12 cellular contexts compared by ENCODE assay signal in genomic region chr1:61140778-61141177, GRCh38. TPM values are rescaled to one million over a fixed set of nuclear protein-coding genes. Genes with fewer than 3 reads are reported as not detected.
DNase-seq lines count a peak whose midpoint lies in the region; ATAC-seq and TF ChIP-seq lines count a peak whose summit lies in the region.
"Had no signal": no experiment of that assay in that cellular context is flagged by ENCODE, and none has a peak within 500 bp of the region (broad histone marks: within the 10 kb centered on the region; RNA-seq: fewer than 3 reads in every experiment).

No MANE protein-coding gene starts in this region.

- peak overlapping the region in 2 of 5 experiments; percentile 10 to 35 for H3K4me3 Mint-ChIP-seq in brain
- H3K4me3 Mint-ChIP-seq: neural crest cell had no signal

- intact Hi-C loops in left ventricle myocardium superior (cut with micrococcal nuclease), result no loop called here
- intact Hi-C loops in heart left ventricle (cut with DNase I), result loop anchor here in 1 of 10 donors (5.0 kb wide), 1 partner anchor 37 kb away; no protein-coding TSS in a partner anchor

- H3K4me1 ChIP-seq in heart left ventricle, result peaks cover 0 to 68% (median 51%) of the 10 kb centered on the region in 12 donors

- peak overlapping the region in 4 of 5 experiments; percentile 65 to 89 (median 76) for H3K27ac Mint-ChIP-seq in brain

- 67 to 88% (median 77%) methylated on average over 3 of the region's 3 CpGs for WGBS in heart left ventricle, 4 donors

- H3K27me3 Mint-ChIP-seq in brain, result no peaks in the 10 kb centered on the region

- H3K4me3 ChIP-seq in heart left ventricle, result no peak overlapping the region
- H3K4me3 ChIP-seq: body of pancreas had no signal

- DNase-seq in left ventricle myocardium superior, result no peak
- no peak for DNase-seq in heart left ventricle
- peak; percentile 22 for DNase-seq in myocyte (ENCODE audit: low read depth)
- no peak for DNase-seq in cortex of kidney (lab: John Stamatoyannopoulos, UW)
- no peak for DNase-seq in GF-D8 (lab: John Stamatoyannopoulos, UW)
- no peak for DNase-seq in pons (ENCODE audit: low spot score)
- DNase-seq: body of pancreas; NCI-H187; stimulated activated CD4-positive, alpha-beta T cell treated with anti-CD3 and anti-CD28 coated beads, Interleukin-4, amount 100 ng/mL, for 4 hours had no signal

- TF ChIP-seq CTCF in heart left ventricle (IDR thresholded peaks at IDR 0.05), result no peak
- TF ChIP-seq CTCF in brain (conservative IDR thresholded peaks at IDR 0.05), result no peak

- no peaks in the 10 kb centered on the region for H3K9me3 Mint-ChIP-seq in brain
- H3K9me3 Mint-ChIP-seq: neural crest cell had no signal

- H3K4me1 Mint-ChIP-seq in brain, result peaks cover 76% of the 10 kb centered on the region
- H3K4me1 Mint-ChIP-seq: neural crest cell had no signal

- TF ChIP-seq POLR2A in heart left ventricle (IDR thresholded peaks at IDR 0.05), result no peak

- peaks cover 7% of the 10 kb centered on the region for H3K36me3 Mint-ChIP-seq in brain

- no peaks in the 10 kb centered on the region for H3K27me3 ChIP-seq in heart left ventricle
- H3K27me3 ChIP-seq: body of pancreas had no signal

- H3K27ac ChIP-seq in heart left ventricle, result peak overlapping the region in 4 of 12 donors; percentile 0 to 54 (median 26)

- ATAC-seq in left ventricle myocardium superior, result peak; percentile 19
- no peak for ATAC-seq in heart left ventricle
- no peak for ATAC-seq in GM19455 (IDR thresholded peaks at IDR 0.05; ENCODE audit: unreplicated experiment)
- ATAC-seq: body of pancreas had no signal

- no peaks in the 10 kb centered on the region for H3K9me3 ChIP-seq in heart left ventricle
- H3K9me3 ChIP-seq: body of pancreas had no signal

- no peaks in the 10 kb centered on the region for H3K36me3 ChIP-seq in heart left ventricle

RNA-seq across cellular contexts. Expression of gene NFIA, which starts 58.4 kb away (rescaled TPM):
- 102 TPM for total RNA-seq in left ventricle myocardium superior
- total RNA-seq in heart left ventricle, result 100 to 1,000 TPM in 2 of 9 donors, 10 to 100 TPM in 7; 76.6 to 121 (median 98.5) TPM
- 10 to 100 TPM; 12.7 to 24.3 TPM for polyA plus RNA-seq in heart left ventricle
- polyA plus RNA-seq in brain (ENCODE audit: insufficient read depth, low read depth, low replicate concordance), result 4.1 TPM
- 2.0 and 2.1 TPM in 2 replicates for total RNA-seq in myocyte
- polyA plus RNA-seq in myocyte (2012), result 1.1 TPM

Comparison
In these comparisons a context has a peak if more than half of its experiments do, and no peak if none do; other contexts are left out.
1. RNA of gene NFIA, which starts 58.4 kb away (total RNA-seq): 102 TPM in left ventricle myocardium superior (single experiment) and 76.6 to 121 TPM in heart left ventricle; 2.0 to 2.1 TPM in myocyte; every median in the first group is over 10 times any median in the second.